In the genomic region with DNA sequence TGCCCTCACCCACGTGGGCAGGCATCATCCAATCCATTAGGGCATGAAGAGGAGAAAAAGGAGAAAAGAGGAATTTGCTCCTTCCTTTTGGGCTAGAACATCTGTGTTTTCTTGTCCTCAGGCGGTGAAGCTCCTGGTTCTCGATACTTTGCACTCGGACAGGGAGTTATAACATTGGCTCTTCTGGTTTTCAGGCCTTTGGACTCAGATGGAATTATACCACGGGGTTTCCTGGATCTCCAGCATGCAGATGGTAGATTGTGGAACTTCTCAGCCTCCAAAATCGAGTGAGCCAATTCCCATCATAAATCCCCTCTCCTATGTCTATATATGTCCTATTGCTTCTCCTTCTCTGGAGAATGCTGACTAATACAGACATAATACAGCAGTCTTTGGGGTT, we compare ENCODE assay signal across 13 cellular contexts. TPM values are rescaled to one million over a fixed set of nuclear protein-coding genes. Genes with fewer than 3 reads are reported as not detected.
"Had no signal": no experiment of that assay in that cellular context is flagged by ENCODE, and none has a peak within 500 bp of the region (broad histone marks: within the 10 kb centered on the region; RNA-seq: fewer than 3 reads in every experiment).

No MANE protein-coding gene starts in this region.

RNA-seq across cellular contexts. Expression of a gene that starts 9.9 kb away (rescaled TPM):
- total RNA-seq: cerebellum, endodermal cell, esophagus mucosa, esophagus squamous epithelium, glomerular endothelial cell, left ventricle myocardium inferior, lower leg skin, lower lobe of right lung, mesenteric fat pad, mesothelial cell of epicardium, mucosa of descending colon, myocyte had no signal
- polyA plus RNA-seq: keratinocyte had no signal
